9 cellular contexts compared by ENCODE assay signal in genomic region chr17:50057521-50057991, GRCh38. TPM values are rescaled to one million over a fixed set of nuclear protein-coding genes. Genes with fewer than 3 reads are reported as not detected.
DNase-seq lines count a peak whose midpoint lies in the region; ATAC-seq and TF ChIP-seq lines count a peak whose summit lies in the region.
"Had no signal": no experiment of that assay in that cellular context is flagged by ENCODE, and none has a peak within 500 bp of the region (broad histone marks: within the 10 kb centered on the region; RNA-seq: fewer than 3 reads in every experiment).

No MANE protein-coding gene starts in this region.

- no peaks in the 10 kb centered on the region for H3K36me3 ChIP-seq in adipocyte (ENCODE audit: control insufficient read depth, insufficient read depth, low read length, severe bottlenecking)
- H3K36me3 ChIP-seq in kidney epithelial cell (ENCODE audit: control insufficient read depth, insufficient read depth, low read length): peaks cover 5% of the 10 kb centered on the region

- peak overlapping the region; percentile 81 for H3K9ac ChIP-seq in adipocyte (ENCODE audit: low read length)

- peaks cover 55% of the 10 kb centered on the region for H3K4me1 ChIP-seq in adipocyte (ENCODE audit: control insufficient read depth, insufficient read depth, low read length)

- peak; percentile 34 for DNase-seq in HuH-7 (ENCODE audit: low spot score)
- no peak for DNase-seq in adipocyte (ENCODE audit: low read depth)
- DNase-seq in kidney epithelial cell (ENCODE audit: low read depth): no peak
- DNase-seq in stimulated activated naive B cell treated with anti-CD40 and anti-IgM and Interleukin-4, amounts not matched to agents 10 μg/mL and 1 μg/mL and 100 μg/mL, for 72 hours: no peak
- DNase-seq in SW 1271 (lab: John Stamatoyannopoulos, UW): no peak
- DNase-seq: SIG-M5 had no signal

- H3K27me3 ChIP-seq in adipocyte (replicated peaks; ENCODE audit: control insufficient read depth, insufficient read depth, low read length): no peaks in the 10 kb centered on the region
- H3K27me3 ChIP-seq in kidney epithelial cell (ENCODE audit: control insufficient read depth, insufficient read depth, low read length): no peaks in the 10 kb centered on the region

- H3K27ac Mint-ChIP-seq in stimulated activated naive B cell treated with anti-CD40 and anti-IgM and Interleukin-4, amounts not matched to agents 10 μg/mL and 1 μg/mL and 100 μg/mL, for 72 hours: no peak overlapping the region
- H3K27ac Mint-ChIP-seq: dendritic cell treated with granulocyte-macrophage colony-stimulating factor and Interleukin-4, amounts not matched to agents 40 ng/mL and 50 ng/mL, for 4 days had no signal

- peaks cover 14 to 24% of the 10 kb centered on the region in 2 donors for H3K4me1 Mint-ChIP-seq in stimulated activated naive B cell treated with anti-CD40 and anti-IgM and Interleukin-4, amounts not matched to agents 10 μg/mL and 1 μg/mL and 100 μg/mL, for 72 hours

- ATAC-seq in stimulated activated naive B cell treated with anti-CD40 and anti-IgM and Interleukin-4, amounts not matched to agents 10 μg/mL and 1 μg/mL and 100 μg/mL, for 72 hours (replicated peaks): no peak
- ATAC-seq in HG03135 (IDR thresholded peaks at IDR 0.05; ENCODE audit: unreplicated experiment) (no peak), HG02852 (IDR thresholded peaks at IDR 0.05; ENCODE audit: unreplicated experiment) (no peak)

- TF ChIP-seq CTCF in kidney epithelial cell (IDR thresholded peaks at IDR 0.05; ENCODE audit: insufficient read depth, low read length, poor library complexity, severe bottlenecking): no peak

- no peaks in the 10 kb centered on the region for H3K36me3 Mint-ChIP-seq in stimulated activated naive B cell treated with anti-CD40 and anti-IgM and Interleukin-4, amounts not matched to agents 10 μg/mL and 1 μg/mL and 100 μg/mL, for 72 hours

- peak overlapping the region; percentile 37 to 93 for H3K4me3 Mint-ChIP-seq in stimulated activated naive B cell treated with anti-CD40 and anti-IgM and Interleukin-4, amounts not matched to agents 10 μg/mL and 1 μg/mL and 100 μg/mL, for 72 hours
- H3K4me3 Mint-ChIP-seq: dendritic cell treated with granulocyte-macrophage colony-stimulating factor and Interleukin-4, amounts not matched to agents 40 ng/mL and 50 ng/mL, for 4 days had no signal

- H3K9me3 Mint-ChIP-seq in stimulated activated naive B cell treated with anti-CD40 and anti-IgM and Interleukin-4, amounts not matched to agents 10 μg/mL and 1 μg/mL and 100 μg/mL, for 72 hours: no peaks in the 10 kb centered on the region
- H3K9me3 Mint-ChIP-seq: dendritic cell treated with granulocyte-macrophage colony-stimulating factor and Interleukin-4, amounts not matched to agents 40 ng/mL and 50 ng/mL, for 4 days had no signal

- H3K27me3 Mint-ChIP-seq in stimulated activated naive B cell treated with anti-CD40 and anti-IgM and Interleukin-4, amounts not matched to agents 10 μg/mL and 1 μg/mL and 100 μg/mL, for 72 hours: peaks cover 46 to 77% of the 10 kb centered on the region in 2 donors

- peak overlapping the region; percentile 81 for H3K4me3 ChIP-seq in adipocyte (ENCODE audit: low read length)
- H3K4me3 ChIP-seq in kidney epithelial cell (ENCODE audit: low read depth, low read length): peak overlapping the region; percentile 91

- H3K9me3 ChIP-seq in adipocyte (ENCODE audit: control insufficient read depth, low read length): no peaks in the 10 kb centered on the region

RNA-seq across cellular contexts. Expression of gene ITGA3, which starts 1.6 kb away (rescaled TPM):
- 1,029 and 1,224 TPM in 2 replicates for total RNA-seq in kidney epithelial cell

RNA-seq across cellular contexts. Expression of gene PDK2, which starts 37.6 kb away (rescaled TPM):
- 12.7 and 14.5 TPM in 2 replicates for total RNA-seq in kidney epithelial cell
